In genomic region chr16:27258241-27258734, GRCh38 we compare ENCODE assay signal across 12 cellular contexts. TPM values are rescaled to one million over a fixed set of nuclear protein-coding genes. Genes with fewer than 3 reads are reported as not detected.
DNase-seq lines count a peak whose midpoint lies in the region; ATAC-seq and TF ChIP-seq lines count a peak whose summit lies in the region.
"Had no signal": no experiment of that assay in that cellular context is flagged by ENCODE, and none has a peak within 500 bp of the region (broad histone marks: within the 10 kb centered on the region; RNA-seq: fewer than 3 reads in every experiment).

No MANE protein-coding gene starts in this region.

- no peak overlapping the region for H3K27ac Mint-ChIP-seq in glutamatergic neuron (ENCODE audit: unreplicated experiment)
- peak overlapping the region in 5 of 10 donors; percentile 23 to 69 (median 25) for H3K27ac Mint-ChIP-seq in naive thymus-derived CD8-positive, alpha-beta T cell

- TF ChIP-seq POLR2A in heart left ventricle (IDR thresholded peaks at IDR 0.05): no peak
- TF ChIP-seq POLR2A in uterus (IDR thresholded peaks at IDR 0.05): no peak

- no peaks in the 10 kb centered on the region for H3K27me3 Mint-ChIP-seq in glutamatergic neuron (ENCODE audit: unreplicated experiment)
- no peaks in the 10 kb centered on the region for H3K27me3 Mint-ChIP-seq in naive thymus-derived CD8-positive, alpha-beta T cell

- H3K4me3 Mint-ChIP-seq in glutamatergic neuron (ENCODE audit: unreplicated experiment): no peak overlapping the region
- H3K4me3 Mint-ChIP-seq in naive thymus-derived CD8-positive, alpha-beta T cell: peak overlapping the region in 1 of 10 donors; percentile 4

- H3K4me1 ChIP-seq in heart left ventricle (peaks cover 0 to 34% (median 8%) of the 10 kb centered on the region in 12 donors), mucosa of rectum (ENCODE audit: control insufficient read depth in 2 of 2, insufficient read depth in 2 of 2, low read length in 2 of 2) (peaks cover 0 to 7% of the 10 kb centered on the region in 2 donors), uterus (no peaks in the 10 kb centered on the region)

- no peaks in the 10 kb centered on the region for H3K27me3 ChIP-seq in heart left ventricle
- no peaks in the 10 kb centered on the region for H3K27me3 ChIP-seq in dorsolateral prefrontal cortex
- H3K27me3 ChIP-seq in mucosa of rectum (ENCODE audit: control insufficient read depth in 2 of 2, insufficient read depth in 2 of 2, low read length in 2 of 2): no peaks in the 10 kb centered on the region
- H3K27me3 ChIP-seq in uterus: no peaks in the 10 kb centered on the region
- H3K27me3 ChIP-seq: tibial nerve had no signal

- ATAC-seq in heart left ventricle (peak; percentile 10 to 53 (median 32)), Right ventricle myocardium inferior (no peak)
- ATAC-seq in naive thymus-derived CD8-positive, alpha-beta T cell: no peak

- H3K27ac ChIP-seq in heart left ventricle: peak overlapping the region in 7 of 12 donors; percentile 6 to 78 (median 44)
- H3K27ac ChIP-seq in dorsolateral prefrontal cortex: peak overlapping the region in 42 of 59 donors; percentile 6 to 82 (median 48)
- H3K27ac ChIP-seq in mucosa of rectum (ENCODE audit: low read depth in 2 of 2, low read length in 2 of 2): peak overlapping the region; percentile 11 to 12
- H3K27ac ChIP-seq in uterus: peak overlapping the region; percentile 51 to 82

- no peak overlapping the region for H3K9ac ChIP-seq in mucosa of rectum (ENCODE audit: low read depth in 1 of 2, low read length in 2 of 2)

- no peak for DNase-seq in heart left ventricle
- no peak for DNase-seq in Right ventricle myocardium inferior (ENCODE audit: missing footprints)
- DNase-seq in dorsolateral prefrontal cortex: no peak
- DNase-seq in uterus: no peak
- DNase-seq in ureter (ENCODE audit: low spot score): no peak
- DNase-seq in glutamatergic neuron: no peak
- DNase-seq in naive thymus-derived CD8-positive, alpha-beta T cell: no peak
- DNase-seq: activated CD4-positive, alpha-beta T cell treated with anti-CD3 and anti-CD28 coated beads, Interleukin-2, amount 50 U/mL, for 4 hours; NCI-H2107; stimulated activated CD4-positive, alpha-beta T cell treated with anti-CD3 and anti-CD28 coated beads, Interleukin-2, amount 100 ng/mL, for 24 hours had no signal

- H3K4me1 Mint-ChIP-seq in glutamatergic neuron (ENCODE audit: low read depth, unreplicated experiment): peaks cover 2% of the 10 kb centered on the region
- H3K4me1 Mint-ChIP-seq in naive thymus-derived CD8-positive, alpha-beta T cell: peaks cover 37 to 74% (median 68%) of the 10 kb centered on the region in 4 donors

- 58 to 73% (median 66%) methylated on average over 3 of the region's 3 CpGs for WGBS in heart left ventricle, 4 donors

- no peaks in the 10 kb centered on the region for H3K9me3 Mint-ChIP-seq in glutamatergic neuron (ENCODE audit: unreplicated experiment)
- no peaks in the 10 kb centered on the region for H3K9me3 Mint-ChIP-seq in naive thymus-derived CD8-positive, alpha-beta T cell

- intact Hi-C loops in heart left ventricle (cut with DNase I) (no loop called here), Right ventricle myocardium inferior (cut with DNase I) (no loop called here), dorsolateral prefrontal cortex (cut with DNase I) (no loop called here), uterus (cut with DNase I; ENCODE audit: low total_unique reads) (no loop called here)

- no peak overlapping the region for H3K4me3 ChIP-seq in heart left ventricle
- no peak overlapping the region for H3K4me3 ChIP-seq in dorsolateral prefrontal cortex
- H3K4me3 ChIP-seq in mucosa of rectum (ENCODE audit: low read length in 2 of 2): no peak overlapping the region
- no peak overlapping the region for H3K4me3 ChIP-seq in uterus
- H3K4me3 ChIP-seq: tibial nerve had no signal

- POLR2A ChIA-PET in naive thymus-derived CD8-positive, alpha-beta T cell (lab: Charles Lee): interaction anchor here (1.2 to 1.6 kb wide), 2 partner anchors 8 to 16 kb away, joined by 3 to 6 read pairs; no protein-coding TSS in a partner anchor

- H3K36me3 ChIP-seq in heart left ventricle: peaks cover 0 to 32% (median 20%) of the 10 kb centered on the region in 9 donors
- H3K36me3 ChIP-seq in mucosa of rectum (ENCODE audit: control insufficient read depth in 2 of 2, insufficient read depth in 2 of 2, low read length in 2 of 2): peaks cover 12 to 21% of the 10 kb centered on the region in 2 donors
- H3K36me3 ChIP-seq in uterus: no peaks in the 10 kb centered on the region

- H3K9me3 ChIP-seq in heart left ventricle (no peaks in the 10 kb centered on the region), mucosa of rectum (ENCODE audit: control insufficient read depth in 2 of 2, low read length in 2 of 2) (no peaks in the 10 kb centered on the region), uterus (no peaks in the 10 kb centered on the region)
- H3K9me3 ChIP-seq: tibial nerve had no signal

- H3K36me3 Mint-ChIP-seq in glutamatergic neuron (ENCODE audit: unreplicated experiment): peaks cover 6% of the 10 kb centered on the region
- H3K36me3 Mint-ChIP-seq in naive thymus-derived CD8-positive, alpha-beta T cell: peaks cover 5 to 42% (median 16%) of the 10 kb centered on the region in 3 donors

- TF ChIP-seq CTCF in heart left ventricle (IDR thresholded peaks at IDR 0.05): no peak
- no peak for TF ChIP-seq CTCF in dorsolateral prefrontal cortex (IDR thresholded peaks at IDR 0.05 in 54 of 56, conservative IDR thresholded peaks at IDR 0.05 in 2 of 56; ENCODE audit: low read depth in 1 of 56, partially characterized antibody in 56 of 56)
- TF ChIP-seq CTCF in uterus (IDR thresholded peaks at IDR 0.05): no peak
- no peak for TF ChIP-seq CTCF in glutamatergic neuron (IDR thresholded peaks at IDR 0.05; ENCODE audit: partially characterized antibody, unreplicated experiment)

RNA-seq across cellular contexts. Expression of gene NSMCE1, which starts 10.3 kb away (rescaled TPM):
- total RNA-seq in heart left ventricle (10 to 100 TPM; 29.6 to 48.7 (median 36.8) TPM), Right ventricle myocardium inferior (35.8 TPM), dorsolateral prefrontal cortex (10 to 100 TPM; 22.8 to 53.0 (median 35.7) TPM), uterus (10 to 100 TPM in 3 of 4 donors, 1 to 10 TPM in 1; 3.2 to 43.6 (median 35.6) TPM), ureter (66.1 TPM), glutamatergic neuron (ENCODE audit: unreplicated experiment) (32.7 TPM)
- polyA plus RNA-seq in heart left ventricle: 10 to 100 TPM; 38.2 to 40.1 TPM
- 10 to 100 TPM; 81.8 to 85.0 TPM for total RNA-seq in naive thymus-derived CD8-positive, alpha-beta T cell
- polyA plus RNA-seq in naive thymus-derived CD8-positive, alpha-beta T cell: 100 to 1,000 TPM; 177 to 209 (median 185) TPM

RNA-seq across cellular contexts. Expression of gene KDM8, which starts 55.0 kb away (rescaled TPM):
- 1 to 10 TPM; 2.0 to 8.4 (median 3.5) TPM for total RNA-seq in heart left ventricle
- polyA plus RNA-seq in heart left ventricle: 1 to 10 TPM; 1.4 to 3.9 TPM
- 3.5 TPM for total RNA-seq in Right ventricle myocardium inferior
- total RNA-seq in dorsolateral prefrontal cortex: 10 to 100 TPM in 117 of 120 experiments, 1 to 10 TPM in 3; 8.7 to 25.5 (median 15.1) TPM
- 10 to 100 TPM in 2 of 4 donors, 1 to 10 TPM in 1, not detected in 1; 4.1 to 31.0 (median 11.5) TPM for total RNA-seq in uterus
- total RNA-seq in ureter: 13.9 TPM
- total RNA-seq in glutamatergic neuron (ENCODE audit: unreplicated experiment): 9.6 TPM
- total RNA-seq in naive thymus-derived CD8-positive, alpha-beta T cell: 10 to 100 TPM; 27.7 to 35.0 TPM
- 1 to 10 TPM; 3.8 to 6.2 (median 5.6) TPM for polyA plus RNA-seq in naive thymus-derived CD8-positive, alpha-beta T cell

RNA-seq across cellular contexts. Expression of gene IL4R, which starts 55.5 kb away (rescaled TPM):
- total RNA-seq in heart left ventricle (10 to 100 TPM in 4 of 9 donors, 1 to 10 TPM in 5; 6.7 to 47.4 (median 8.2) TPM), Right ventricle myocardium inferior (11.1 TPM), dorsolateral prefrontal cortex (10 to 100 TPM in 114 of 120 experiments, 1 to 10 TPM in 6; 6.1 to 78.9 (median 30.8) TPM), uterus (100 to 1,000 TPM in 1 of 4 donors, 10 to 100 TPM in 2, 1 to 10 TPM in 1; 9.4 to 137 (median 45.4) TPM), ureter (135 TPM), glutamatergic neuron (ENCODE audit: unreplicated experiment) (10.8 TPM)
- 1 to 10 TPM; 5.8 to 9.9 TPM for polyA plus RNA-seq in heart left ventricle
- 100 to 1,000 TPM; 117 to 120 TPM for total RNA-seq in naive thymus-derived CD8-positive, alpha-beta T cell
- polyA plus RNA-seq in naive thymus-derived CD8-positive, alpha-beta T cell: 10 to 100 TPM; 18.8 to 49.4 (median 34.7) TPM

Comparison
In these comparisons a context has a peak if more than half of its experiments do, and no peak if none do; other contexts are left out.
1. ATAC-seq: peak in heart left ventricle (4 of 4); none in Right ventricle myocardium inferior (single experiment) and naive thymus-derived CD8-positive, alpha-beta T cell (0 of 2).
2. H3K27ac ChIP-seq: peak in every context shown above with its lines; median percentile 66 in uterus; 48 in dorsolateral prefrontal cortex; 44 in heart left ventricle; 12 in mucosa of rectum.